11 cellular contexts compared by ENCODE assay signal in genomic region chr9:95379630-95380029, GRCh38.
A peak's percentile ranks its signal among the peaks of the same experiment; 100 is the strongest.
DNase-seq lines count a peak whose midpoint lies in the region; ATAC-seq lines count a peak whose summit lies in the region.
"Had no signal": no experiment of that assay in that cellular context is flagged by ENCODE, and none has a peak within 500 bp of the region (broad histone marks: within the 10 kb centered on the region; RNA-seq: fewer than 3 reads in every experiment).

No MANE protein-coding gene starts in this region.

- H3K4me3 Mint-ChIP-seq in activated CD4-positive, alpha-beta T cell treated with anti-CD3 and anti-CD28 coated beads for 36 hours, result no peak overlapping the region
- H3K4me3 Mint-ChIP-seq in naive B cell, result peak overlapping the region in 1 of 8 donors; percentile 16
- H3K4me3 Mint-ChIP-seq in stimulated activated memory B cell treated with anti-CD40 and anti-IgM and Interleukin-4, amounts not matched to agents 10 μg/mL and 1 μg/mL and 100 μg/mL, for 72 hours, result no peak overlapping the region
- H3K4me3 Mint-ChIP-seq: memory B cell had no signal

- no peak for ATAC-seq in activated CD4-positive, alpha-beta T cell treated with anti-CD3 and anti-CD28 coated beads for 36 hours
- ATAC-seq in naive B cell (ENCODE audit: low read depth in 2 of 2) (no peak), GM21723 (IDR thresholded peaks at IDR 0.05; ENCODE audit: unreplicated experiment) (no peak)
- ATAC-seq in stimulated activated memory B cell treated with anti-CD40 and anti-IgM and Interleukin-4, amounts not matched to agents 10 μg/mL and 1 μg/mL and 100 μg/mL, for 72 hours, result no peak

- intact Hi-C loops in activated CD4-positive, alpha-beta T cell treated with anti-CD3 and anti-CD28 coated beads for 36 hours (cut with DNase I, micrococcal nuclease), result loop anchor here in 1 of 2 experiments (2.0 to 5.0 kb wide), 2 partner anchors 683 to 837 kb away; no protein-coding TSS in a partner anchor

- DNase-seq in activated CD4-positive, alpha-beta T cell treated with anti-CD3 and anti-CD28 coated beads for 36 hours, result peak; percentile 48
- no peak for DNase-seq in activated CD4-positive, alpha-beta T cell treated with anti-CD3 and anti-CD28 coated beads for 1 hour
- DNase-seq in HT-29 (ENCODE audit: low spot score) (peak; percentile 21), naive B cell (peak; percentile 1), dermis blood vessel endothelial cell (no peak)
- DNase-seq in activated CD4-positive, alpha-beta T cell treated with anti-CD3 and anti-CD28 coated beads for 48 hours, result peak; percentile 14
- DNase-seq: HCEC 1CT, NCI-H2107 had no signal

- CTCF ChIA-PET in activated CD4-positive, alpha-beta T cell treated with anti-CD3 and anti-CD28 coated beads for 36 hours (lab: Charles Lee), result interaction anchor here (0.6 to 2.0 kb wide), 3 partner anchors 16 to 24 kb away, joined by 3 to 6 read pairs (median 5); no protein-coding TSS in a partner anchor

- H3K4me1 Mint-ChIP-seq in activated CD4-positive, alpha-beta T cell treated with anti-CD3 and anti-CD28 coated beads for 36 hours, result peaks cover 4% of the 10 kb centered on the region
- H3K4me1 Mint-ChIP-seq in naive B cell, result no peaks in the 10 kb centered on the region
- no peaks in the 10 kb centered on the region for H3K4me1 Mint-ChIP-seq in stimulated activated memory B cell treated with anti-CD40 and anti-IgM and Interleukin-4, amounts not matched to agents 10 μg/mL and 1 μg/mL and 100 μg/mL, for 72 hours
- H3K4me1 Mint-ChIP-seq: memory B cell had no signal

- POLR2A ChIA-PET in activated CD4-positive, alpha-beta T cell treated with anti-CD3 and anti-CD28 coated beads for 36 hours (lab: Charles Lee), result no interaction called here

- no peak overlapping the region for H3K27ac Mint-ChIP-seq in activated CD4-positive, alpha-beta T cell treated with anti-CD3 and anti-CD28 coated beads for 36 hours
- no peak overlapping the region for H3K27ac Mint-ChIP-seq in naive B cell
- H3K27ac Mint-ChIP-seq in stimulated activated memory B cell treated with anti-CD40 and anti-IgM and Interleukin-4, amounts not matched to agents 10 μg/mL and 1 μg/mL and 100 μg/mL, for 72 hours, result no peak overlapping the region
- H3K27ac Mint-ChIP-seq: memory B cell had no signal

- H3K36me3 Mint-ChIP-seq in activated CD4-positive, alpha-beta T cell treated with anti-CD3 and anti-CD28 coated beads for 36 hours (ENCODE audit: low read depth), result no peaks in the 10 kb centered on the region
- H3K36me3 Mint-ChIP-seq in naive B cell, result no peaks in the 10 kb centered on the region
- H3K36me3 Mint-ChIP-seq in stimulated activated memory B cell treated with anti-CD40 and anti-IgM and Interleukin-4, amounts not matched to agents 10 μg/mL and 1 μg/mL and 100 μg/mL, for 72 hours, result no peaks in the 10 kb centered on the region
- H3K36me3 Mint-ChIP-seq: memory B cell had no signal

- H3K9me3 Mint-ChIP-seq in activated CD4-positive, alpha-beta T cell treated with anti-CD3 and anti-CD28 coated beads for 36 hours (ENCODE audit: low read depth), result no peaks in the 10 kb centered on the region
- peaks cover 0 to 13% (median 3%) of the 10 kb centered on the region in 7 donors for H3K9me3 Mint-ChIP-seq in naive B cell
- peaks cover 2% of the 10 kb centered on the region for H3K9me3 Mint-ChIP-seq in stimulated activated memory B cell treated with anti-CD40 and anti-IgM and Interleukin-4, amounts not matched to agents 10 μg/mL and 1 μg/mL and 100 μg/mL, for 72 hours

- peaks cover 11% of the 10 kb centered on the region for H3K27me3 Mint-ChIP-seq in activated CD4-positive, alpha-beta T cell treated with anti-CD3 and anti-CD28 coated beads for 36 hours
- peaks cover 42 to 44% (median 43%) of the 10 kb centered on the region in 3 donors for H3K27me3 Mint-ChIP-seq in naive B cell
- H3K27me3 Mint-ChIP-seq in stimulated activated memory B cell treated with anti-CD40 and anti-IgM and Interleukin-4, amounts not matched to agents 10 μg/mL and 1 μg/mL and 100 μg/mL, for 72 hours, result peaks cover 48% of the 10 kb centered on the region

Comparison
In these comparisons a context has a peak if more than half of its experiments do, and no peak if none do; other contexts are left out.
1. DNase-seq: peak in activated CD4-positive, alpha-beta T cell treated with anti-CD3 and anti-CD28 coated beads for 36 hours (single experiment), HT-29 (single experiment), activated CD4-positive, alpha-beta T cell treated with anti-CD3 and anti-CD28 coated beads for 48 hours (single experiment) and naive B cell (single experiment); none in activated CD4-positive, alpha-beta T cell treated with anti-CD3 and anti-CD28 coated beads for 1 hour (single experiment) and dermis blood vessel endothelial cell (single experiment).